Comparison of ENCODE assay signal across 1 cellular context in genomic region chr11:66976925-66977324, GRCh38.
TF ChIP-seq lines count a peak whose summit lies in the region.

No MANE protein-coding gene starts in this region.

TF ChIP-seq in IMR-90, 13 proteins besides CTCF, POLR2A, EP300 and RAD21 (continued from another document):
- TF ChIP-seq ELK1 (IDR thresholded peaks at IDR 0.05; ENCODE audit: borderline replicate concordance, low read depth, low read length) (no peak), FOS (IDR thresholded peaks at IDR 0.05; ENCODE audit: low read depth, low read length) (no peak), RCOR1 (IDR thresholded peaks at IDR 0.05; ENCODE audit: insufficient replicate concordance, low read length) (no peak), USF2 (IDR thresholded peaks at IDR 0.05; ENCODE audit: low read depth, low read length) (no peak), CHD1 (IDR thresholded peaks at IDR 0.05; ENCODE audit: low read depth, low read length) (no peak), CEBPB (IDR thresholded peaks at IDR 0.05; ENCODE audit: low read depth, low read length) (no peak), MAZ (IDR thresholded peaks at IDR 0.05; ENCODE audit: borderline replicate concordance, low read depth, low read length) (no peak), SMC3 (IDR thresholded peaks at IDR 0.05; ENCODE audit: low read depth, low read length) (no peak), MAFK (IDR thresholded peaks at IDR 0.05; ENCODE audit: low read depth, low read length) (no peak), RFX5 (IDR thresholded peaks at IDR 0.05; ENCODE audit: low read depth, low read length) (no peak), NFE2L2 (IDR thresholded peaks at IDR 0.05; ENCODE audit: low read depth, low read length) (no peak)
